ENCODE assay signal across 8 cellular contexts in genomic region chr3:51434746-51435323, GRCh38. TPM values are rescaled to one million over a fixed set of nuclear protein-coding genes. Genes with fewer than 3 reads are reported as not detected.
DNase-seq lines count a peak whose midpoint lies in the region; ATAC-seq and TF ChIP-seq lines count a peak whose summit lies in the region.

No MANE protein-coding gene starts in this region.

- peak; percentile 95 for TF ChIP-seq CTCF in 22Rv1 (IDR thresholded peaks at IDR 0.05)
- peak; percentile 55 for TF ChIP-seq CTCF in GM10248 (IDR thresholded peaks at IDR 0.05; ENCODE audit: control extremely low read depth, extremely low read depth, low read depth, missing control alignments)
- TF ChIP-seq CTCF in WTC11 (IDR thresholded peaks at IDR 0.05), result peak; percentile 49; the same call in 1 of the 2 replicates
- peak; percentile 88 for TF ChIP-seq CTCF in endodermal cell (conservative IDR thresholded peaks at IDR 0.05)
- TF ChIP-seq CTCF in testis (IDR thresholded peaks at IDR 0.05), result peak; percentile 25 to 49 (median 48)

- no peaks in the 10 kb centered on the region for H3K27me3 ChIP-seq in endodermal cell (ENCODE audit: control insufficient read depth, insufficient read depth, low read length, poor library complexity, severe bottlenecking)
- H3K27me3 ChIP-seq in testis, result no peaks in the 10 kb centered on the region

- no peak overlapping the region for H3K4me3 ChIP-seq in endodermal cell (ENCODE audit: low read length)
- no peak overlapping the region for H3K4me3 ChIP-seq in testis

- H3K27ac Mint-ChIP-seq in WTC11 (no peak overlapping the region), endodermal cell (no peak overlapping the region)

- H3K27me3 Mint-ChIP-seq in WTC11 (ENCODE audit: low read depth) (no peaks in the 10 kb centered on the region), endodermal cell (ENCODE audit: insufficient read depth) (no peaks in the 10 kb centered on the region)

- H3K36me3 Mint-ChIP-seq in WTC11 (peaks cover 23% of the 10 kb centered on the region), endodermal cell (ENCODE audit: low read depth) (peaks cover 38% of the 10 kb centered on the region)

- TF ChIP-seq POLR2A in testis (IDR thresholded peaks at IDR 0.05), result no peak

- H3K9me3 Mint-ChIP-seq in WTC11 (no peaks in the 10 kb centered on the region), endodermal cell (no peaks in the 10 kb centered on the region)

- intact Hi-C loops in testis (cut with DNase I; ENCODE audit: low total_unique reads), result no loop called here

- peak; percentile 57 for DNase-seq in GM10248 (ENCODE audit: extremely low spot score)
- DNase-seq in NCI-H1092 treated with DMSO at 0.1 percent for 48 hours (lab: John Stamatoyannopoulos, UW), result peak; percentile 33
- DNase-seq in WTC11 (ENCODE audit: low spot score), result peak; percentile 30
- peak; percentile 72 for DNase-seq in endodermal cell
- DNase-seq in myocyte (ENCODE audit: low read depth), result peak; percentile 34
- peak; percentile 74 for DNase-seq in testis

- POLR2A ChIA-PET in GM10248 (lab: Yijun Ruan, JAX), result no interaction called here
- POLR2A ChIA-PET in WTC11 (lab: Charles Lee), result interaction anchor here (0.5 kb wide), 1 partner anchor 65 kb away, joined by 3 read pairs; no protein-coding TSS in a partner anchor

- H3K4me3 Mint-ChIP-seq in WTC11 (no peak overlapping the region), endodermal cell (no peak overlapping the region)

- CTCF ChIA-PET in GM10248 (lab: Yijun Ruan, JAX) (interaction anchor here (0.7 to 2.3 kb wide), 26 partner anchors 9 to 1098 kb away, joined by 3 to 21 read pairs (median 4); partner anchors contain the start of gene DCAF1), WTC11 (lab: Charles Lee) (interaction anchor here (0.8 to 2.0 kb wide), 20 partner anchors 9 to 823 kb away, joined by 3 to 20 read pairs (median 6); partner anchors contain the start of genes CISH, DCAF1, MAPKAPK3 and RBM15B)

- ATAC-seq in WTC11 (peak; percentile 95), GM21390 (IDR thresholded peaks at IDR 0.05; ENCODE audit: unreplicated experiment) (no peak)

- H3K9me3 ChIP-seq in endodermal cell (ENCODE audit: control insufficient read depth, low read length) (no peaks in the 10 kb centered on the region), testis (no peaks in the 10 kb centered on the region)

- H3K4me1 ChIP-seq in endodermal cell (ENCODE audit: control insufficient read depth, insufficient read depth, low read length), result no peaks in the 10 kb centered on the region
- peaks cover 3% of the 10 kb centered on the region for H3K4me1 ChIP-seq in testis

- no peak overlapping the region for H3K27ac ChIP-seq in 22Rv1
- no peak overlapping the region for H3K27ac ChIP-seq in endodermal cell (ENCODE audit: low read depth, low read length)
- no peak overlapping the region for H3K27ac ChIP-seq in testis

- no peak overlapping the region for H3K9ac ChIP-seq in endodermal cell (ENCODE audit: extremely low read depth, low read length, poor library complexity, severe bottlenecking)

- H3K36me3 ChIP-seq in endodermal cell (ENCODE audit: control insufficient read depth, insufficient read depth, low read length) (peaks cover 52% of the 10 kb centered on the region), testis (ENCODE audit: low read depth, missing control alignments) (no peaks in the 10 kb centered on the region)

- no peaks in the 10 kb centered on the region for H3K4me1 Mint-ChIP-seq in WTC11
- H3K4me1 Mint-ChIP-seq in endodermal cell, result no peaks in the 10 kb centered on the region

TF ChIP-seq in WTC11, 78 proteins besides CTCF, POLR2A, EP300 and RAD21 (continues in another document):
- TF ChIP-seq TEAD4 (CRISPR knock-in tag; IDR thresholded peaks at IDR 0.05), result no peak
- TF ChIP-seq SMAD3 (CRISPR knock-in tag; IDR thresholded peaks at IDR 0.05; ENCODE audit: borderline replicate concordance), result no peak
- TF ChIP-seq PRRX2 (CRISPR knock-in tag; IDR thresholded peaks at IDR 0.05), result no peak
- no peak for TF ChIP-seq FOXP4 (CRISPR knock-in tag; IDR thresholded peaks at IDR 0.05)
- no peak for TF ChIP-seq RORB (CRISPR knock-in tag; IDR thresholded peaks at IDR 0.05)
- no peak for TF ChIP-seq CREM (CRISPR knock-in tag; IDR thresholded peaks at IDR 0.05)
- TF ChIP-seq NFYB (CRISPR knock-in tag; conservative IDR thresholded peaks at IDR 0.05; ENCODE audit: low read depth), result no peak
- TF ChIP-seq, protein P1, sequence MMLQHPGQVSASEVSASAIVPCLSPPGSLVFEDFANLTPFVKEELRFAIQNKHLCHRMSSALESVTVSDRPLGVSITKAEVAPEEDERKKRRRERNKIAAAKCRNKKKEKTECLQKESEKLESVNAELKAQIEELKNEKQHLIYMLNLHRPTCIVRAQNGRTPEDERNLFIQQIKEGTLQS (CRISPR knock-in tag; conservative IDR thresholded peaks at IDR 0.05), result no peak
- TF ChIP-seq, protein P2, sequence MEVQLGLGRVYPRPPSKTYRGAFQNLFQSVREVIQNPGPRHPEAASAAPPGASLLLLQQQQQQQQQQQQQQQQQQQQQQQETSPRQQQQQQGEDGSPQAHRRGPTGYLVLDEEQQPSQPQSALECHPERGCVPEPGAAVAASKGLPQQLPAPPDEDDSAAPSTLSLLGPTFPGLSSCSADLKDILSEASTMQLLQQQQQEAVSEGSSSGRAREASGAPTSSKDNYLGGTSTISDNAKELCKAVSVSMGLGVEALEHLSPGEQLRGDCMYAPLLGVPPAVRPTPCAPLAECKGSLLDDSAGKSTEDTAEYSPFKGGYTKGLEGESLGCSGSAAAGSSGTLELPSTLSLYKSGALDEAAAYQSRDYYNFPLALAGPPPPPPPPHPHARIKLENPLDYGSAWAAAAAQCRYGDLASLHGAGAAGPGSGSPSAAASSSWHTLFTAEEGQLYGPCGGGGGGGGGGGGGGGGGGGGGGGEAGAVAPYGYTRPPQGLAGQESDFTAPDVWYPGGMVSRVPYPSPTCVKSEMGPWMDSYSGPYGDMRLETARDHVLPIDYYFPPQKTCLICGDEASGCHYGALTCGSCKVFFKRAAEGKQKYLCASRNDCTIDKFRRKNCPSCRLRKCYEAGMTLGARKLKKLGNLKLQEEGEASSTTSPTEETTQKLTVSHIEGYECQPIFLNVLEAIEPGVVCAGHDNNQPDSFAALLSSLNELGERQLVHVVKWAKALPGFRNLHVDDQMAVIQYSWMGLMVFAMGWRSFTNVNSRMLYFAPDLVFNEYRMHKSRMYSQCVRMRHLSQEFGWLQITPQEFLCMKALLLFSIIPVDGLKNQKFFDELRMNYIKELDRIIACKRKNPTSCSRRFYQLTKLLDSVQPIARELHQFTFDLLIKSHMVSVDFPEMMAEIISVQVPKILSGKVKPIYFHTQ (CRISPR knock-in tag; IDR thresholded peaks at IDR 0.05), result no peak
- no peak for TF ChIP-seq NFE2L1 (CRISPR knock-in tag; IDR thresholded peaks at IDR 0.05)
- no peak for TF ChIP-seq TEAD1 (CRISPR knock-in tag; IDR thresholded peaks at IDR 0.05)
- TF ChIP-seq E2F4 (CRISPR knock-in tag; IDR thresholded peaks at IDR 0.05; ENCODE audit: borderline replicate concordance, low read depth), result no peak
- no peak for TF ChIP-seq E2F5 (CRISPR knock-in tag; IDR thresholded peaks at IDR 0.05)
- TF ChIP-seq ATF1 (CRISPR knock-in tag; IDR thresholded peaks at IDR 0.05), result no peak

RNA-seq across cellular contexts. Expression of gene RBM15B, which starts 43.8 kb away (rescaled TPM):
- total RNA-seq in WTC11 (2021) (53.9 to 55.6 TPM (median 55.4 TPM) in 3 replicates), endodermal cell (10 to 100 TPM; 49.5 to 58.2 TPM), myocyte (25.8 and 26.1 TPM in 2 replicates), testis (10 to 100 TPM; 33.9 to 41.4 TPM)
- polyA plus RNA-seq in endodermal cell (2013, experiment 1 of 2), result 38.9 TPM
- 34.4 TPM for polyA plus RNA-seq in endodermal cell (2013, experiment 2 of 2)
- 22.9 TPM for polyA plus RNA-seq in myocyte (2012)
- polyA plus RNA-seq in testis (ENCODE audit: insufficient read depth, low read depth, low replicate concordance), result 27.1 TPM

RNA-seq across cellular contexts. Expression of gene MANF, which starts 49.7 kb away (rescaled TPM):
- total RNA-seq in WTC11 (2021), result 105 to 121 TPM (median 109 TPM) in 3 replicates
- 100 to 1,000 TPM; 153 to 225 TPM for total RNA-seq in endodermal cell
- polyA plus RNA-seq in endodermal cell (2013, experiment 1 of 2), result 176 TPM
- 180 TPM for polyA plus RNA-seq in endodermal cell (2013, experiment 2 of 2)
- total RNA-seq in myocyte, result 65.2 and 129 TPM in 2 replicates
- 161 TPM for polyA plus RNA-seq in myocyte (2012)
- total RNA-seq in testis, result 10 to 100 TPM; 48.6 to 62.8 TPM
- polyA plus RNA-seq in testis (ENCODE audit: insufficient read depth, low read depth, low replicate concordance), result 167 TPM
